Comparison of ENCODE assay signal across 15 cellular contexts in genomic region chr3:131387796-131388195, GRCh38. TPM values are rescaled to one million over a fixed set of nuclear protein-coding genes. Genes with fewer than 3 reads are reported as not detected.
DNase-seq lines count a peak whose midpoint lies in the region; ATAC-seq, FAIRE-seq and TF ChIP-seq lines count a peak whose summit lies in the region.
"Had no signal": no experiment of that assay in that cellular context is flagged by ENCODE, and none has a peak within 500 bp of the region (broad histone marks: within the 10 kb centered on the region; RNA-seq: fewer than 3 reads in every experiment).

No MANE protein-coding gene starts in this region.

- H3K4me2 ChIP-seq in endothelial cell of umbilical vein (ENCODE audit: insufficient read depth, low read length) = peak overlapping the region; percentile 73

- TF ChIP-seq CTCF in heart right ventricle (IDR thresholded peaks at IDR 0.05) (no peak), endothelial cell of umbilical vein (IDR thresholded peaks at IDR 0.05; ENCODE audit: extremely low read depth in 1 of 2, insufficient read depth in 1 of 2, low read depth in 1 of 2, low read length in 2 of 2) (no peak), upper lobe of left lung (IDR thresholded peaks at IDR 0.05) (no peak)

- H3K9me3 ChIP-seq in heart right ventricle = no peaks in the 10 kb centered on the region
- no peaks in the 10 kb centered on the region for H3K9me3 ChIP-seq in endothelial cell of umbilical vein (replicated peaks; ENCODE audit: control insufficient read depth, insufficient read depth, low read length)
- no peaks in the 10 kb centered on the region for H3K9me3 ChIP-seq in muscle layer of duodenum (ENCODE audit: control insufficient read depth in 1 of 2, low read length in 2 of 2)
- H3K9me3 ChIP-seq in upper lobe of left lung = no peaks in the 10 kb centered on the region
- H3K9me3 ChIP-seq: ascending aorta, vagina had no signal

- H3K4me3 ChIP-seq in heart right ventricle = no peak overlapping the region
- no peak overlapping the region for H3K4me3 ChIP-seq in endothelial cell of umbilical vein (replicated peaks in 1 of 3; ENCODE audit: insufficient read depth in 1 of 3, low read depth in 1 of 3, low read length in 3 of 3)
- no peak overlapping the region for H3K4me3 ChIP-seq in muscle layer of duodenum (ENCODE audit: low read depth in 1 of 2, low read length in 2 of 2)
- H3K4me3 ChIP-seq in upper lobe of left lung = no peak overlapping the region
- H3K4me3 ChIP-seq: ascending aorta, vagina had no signal

- CTCF ChIA-PET in endothelial cell of umbilical vein (lab: Charles Lee) = no interaction called here

- WGBS in heart right ventricle, 2 donors = 58 to 62% methylated on average over 1 of the region's 1 CpG
- 29 to 41% methylated on average over 1 of the region's 1 CpG for WGBS in upper lobe of left lung, 2 donors

- no peaks in the 10 kb centered on the region for H3K9me1 ChIP-seq in endothelial cell of umbilical vein (replicated peaks; ENCODE audit: control insufficient read depth, extremely low read depth, insufficient read depth, low read length)

- dilution Hi-C loops in endothelial cell of umbilical vein (cut with MboI; ENCODE audit: extremely low pct_ligation_motif_present, low sequenced_read_pairs) = no loop called here

- ATAC-seq in heart right ventricle (no peak), upper lobe of left lung (ENCODE audit: low FRiP score in 2 of 2) (no peak)
- ATAC-seq: stimulated activated naive CD8-positive, alpha-beta T cell treated with anti-CD3 and anti-CD28 coated beads, Interleukin-15, amount 100 ng/mL, for 72 hours had no signal

- peaks cover 0 to 33% (median 8%) of the 10 kb centered on the region in 9 donors for H3K36me3 ChIP-seq in heart right ventricle
- peaks cover 0 to 7% of the 10 kb centered on the region in 2 experiments for H3K36me3 ChIP-seq in endothelial cell of umbilical vein (ENCODE audit: control insufficient read depth in 2 of 2, extremely low read depth in 1 of 2, insufficient read depth in 2 of 2, low read length in 2 of 2)
- peaks cover 11 to 12% of the 10 kb centered on the region in 2 donors for H3K36me3 ChIP-seq in muscle layer of duodenum (ENCODE audit: control insufficient read depth in 1 of 2, insufficient read depth in 2 of 2, low read length in 2 of 2)
- H3K36me3 ChIP-seq in upper lobe of left lung = peaks cover 0 to 23% (median 6%) of the 10 kb centered on the region in 4 donors

- H2AFZ ChIP-seq in endothelial cell of umbilical vein (ENCODE audit: low read depth, low read length) = no peak overlapping the region

- peaks cover 4% of the 10 kb centered on the region for H3K79me2 ChIP-seq in endothelial cell of umbilical vein (ENCODE audit: control insufficient read depth, insufficient read depth, low read length)

- H3K9ac ChIP-seq in endothelial cell of umbilical vein (replicated peaks; ENCODE audit: extremely low read depth, insufficient read depth, low read length) = peak overlapping the region; percentile 58

- no peak for FAIRE-seq in endothelial cell of umbilical vein (lab: Jason Lieb, UNC)
- FAIRE-seq: D721Med had no signal

- BruUV-seq in endothelial cell of umbilical vein (replicated peaks; lab: Mats Ljungman, UMichigan) = TSS peak; percentile 92

- TF ChIP-seq EP300 in upper lobe of left lung (IDR thresholded peaks at IDR 0.05) = no peak

- no peaks in the 10 kb centered on the region for H4K20me1 ChIP-seq in endothelial cell of umbilical vein (replicated peaks; ENCODE audit: control insufficient read depth, extremely low read depth, insufficient read depth, low read length)

- intact Hi-C loops in heart right ventricle (cut with DNase I) (loop anchor here in 4 of 10 donors (5.0 to 10.0 kb wide), 4 partner anchors 87 to 355 kb away; partner anchors contain the start of gene MRPL3 (in 2 of the 4)), cardiac septum (cut with DNase I) (loop anchor here (10.0 kb wide), 1 partner anchor 313 kb away; no protein-coding TSS in a partner anchor), endothelial cell of umbilical vein (cut with micrococcal nuclease) (loop anchor here (1.0 to 10.0 kb wide), 5 partner anchors 15 to 1027 kb away; partner anchors contain the start of genes ASTE1, ATP2C1, DNAJC13 and MRPL3)

- POLR2A ChIA-PET in endothelial cell of umbilical vein (lab: Charles Lee) = no interaction called here

- TF ChIP-seq POLR2A in endothelial cell of umbilical vein (IDR thresholded peaks at IDR 0.05; ENCODE audit: low read depth, low read length) (no peak), upper lobe of left lung (IDR thresholded peaks at IDR 0.05) (no peak)

- no peaks in the 10 kb centered on the region for H3K27me3 ChIP-seq in heart right ventricle
- H3K27me3 ChIP-seq in endothelial cell of umbilical vein (ENCODE audit: control insufficient read depth in 2 of 2, insufficient read depth in 2 of 2, low read length in 2 of 2) = no peaks in the 10 kb centered on the region
- H3K27me3 ChIP-seq in muscle layer of duodenum (ENCODE audit: low read depth, low read length) = no peaks in the 10 kb centered on the region
- no peaks in the 10 kb centered on the region for H3K27me3 ChIP-seq in upper lobe of left lung
- H3K27me3 ChIP-seq: ascending aorta, vagina had no signal

- H3K4me1 ChIP-seq in heart right ventricle (peaks cover 21 to 65% (median 42%) of the 10 kb centered on the region in 9 donors), endothelial cell of umbilical vein (ENCODE audit: control insufficient read depth, extremely low read depth, insufficient read depth, low read length) (peaks cover 50% of the 10 kb centered on the region), muscle layer of duodenum (ENCODE audit: control insufficient read depth in 1 of 2, insufficient read depth in 2 of 2, low read length in 2 of 2) (peaks cover 0 to 4% of the 10 kb centered on the region in 2 donors), upper lobe of left lung (peaks cover 52 to 56% (median 54%) of the 10 kb centered on the region in 4 donors)

- DNase-seq in heart right ventricle (no peak), cardiac septum (ENCODE audit: low spot score) (no peak), endothelial cell of umbilical vein (ENCODE audit: low read depth, low spot score) (peak; percentile 27), upper lobe of left lung (no peak), anterior cingulate cortex (lab: John Stamatoyannopoulos, UW) (no peak), RKO (ENCODE audit: low spot score) (no peak)
- no peak for DNase-seq in central memory CD4-positive, alpha-beta T cell
- DNase-seq: activated CD4-positive, alpha-beta T cell treated with anti-CD3 and anti-CD28 coated beads for 1 hour; activated naive CD4-positive, alpha-beta T cell treated with anti-CD3 and anti-CD28 coated beads, Interleukin-2, amount 50 U/mL, for 16 hours; stimulated activated CD4-positive, alpha-beta T cell treated with anti-CD3 and anti-CD28 coated beads, Interleukin-4, amount 100 ng/mL, for 24 hours; stimulated activated naive CD8-positive, alpha-beta T cell treated with anti-CD3 and anti-CD28 coated beads, Interleukin-15, amount 100 ng/mL, for 72 hours had no signal

- H3K27ac ChIP-seq in heart right ventricle (peak overlapping the region in 7 of 10 donors; percentile 12 to 73 (median 62)), endothelial cell of umbilical vein (ENCODE audit: insufficient read depth, low read depth, low read length) (peak overlapping the region; percentile 85), muscle layer of duodenum (ENCODE audit: low read length) (peak overlapping the region; percentile 67), upper lobe of left lung (peak overlapping the region; percentile 80 to 98 (median 88))

TF ChIP-seq in endothelial cell of umbilical vein, 7 proteins besides CTCF, POLR2A, EP300 and RAD21:
- no peak for TF ChIP-seq EZH2 (IDR thresholded peaks at IDR 0.05; ENCODE audit: borderline replicate concordance, low read depth, low read length, severe bottlenecking)
- TF ChIP-seq MYC (IDR thresholded peaks at IDR 0.05; ENCODE audit: low read depth, low read length) = no peak
- TF ChIP-seq MAX (IDR thresholded peaks at IDR 0.05; ENCODE audit: insufficient read depth, insufficient read length) = no peak
- no peak for TF ChIP-seq JUN (IDR thresholded peaks at IDR 0.05; ENCODE audit: borderline replicate concordance, insufficient read depth, insufficient read length, low read depth)
- TF ChIP-seq GATA2 (IDR thresholded peaks at IDR 0.05; ENCODE audit: insufficient read depth, insufficient read length, low read depth, low read length) = no peak
- no peak for TF ChIP-seq FOS (IDR thresholded peaks at IDR 0.05; ENCODE audit: borderline replicate concordance, insufficient read depth, low read length)
- TF ChIP-seq POLR2AphosphoS5 (IDR thresholded peaks at IDR 0.05; ENCODE audit: insufficient read depth, low read depth, low read length) = no peak

RNA-seq across cellular contexts. Expression of gene NUDT16, which starts 6.2 kb away (rescaled TPM):
- 10 to 100 TPM; 26.9 to 44.1 (median 38.6) TPM for total RNA-seq in heart right ventricle
- polyA plus RNA-seq in heart right ventricle = 10 to 100 TPM; 26.7 to 38.6 TPM
- total RNA-seq in cardiac septum = 46.7 TPM
- 28.5 and 29.7 TPM in 2 replicates for total RNA-seq in endothelial cell of umbilical vein
- 13.0 and 13.2 TPM in 2 replicates for polyA plus RNA-seq in endothelial cell of umbilical vein
- 9.4 and 10.6 TPM in 2 replicates for polyA plus RNA-seq in endothelial cell of umbilical vein (2011; cell fraction: cytosol; rRNA removed)
- polyA plus RNA-seq in endothelial cell of umbilical vein (2011; cell fraction: nucleus; rRNA removed) = 15.6 and 16.4 TPM in 2 replicates
- 11.9 and 14.6 TPM in 2 replicates for polyA plus RNA-seq in endothelial cell of umbilical vein (2012)
- polyA minus RNA-seq in endothelial cell of umbilical vein = 14.3 and 15.4 TPM in 2 replicates
- 1.9 TPM for polyA minus RNA-seq in endothelial cell of umbilical vein (2011; cell fraction: cytosol; rRNA and poly(A)+ RNA removed)
- 8.7 and 9.4 TPM in 2 replicates for polyA minus RNA-seq in endothelial cell of umbilical vein (2011; cell fraction: nucleus; rRNA and poly(A)+ RNA removed)
- total RNA-seq in upper lobe of left lung = 10 to 100 TPM; 35.0 to 70.8 (median 63.4) TPM
